Comparison of ENCODE assay signal across 8 cellular contexts in the genomic region with DNA sequence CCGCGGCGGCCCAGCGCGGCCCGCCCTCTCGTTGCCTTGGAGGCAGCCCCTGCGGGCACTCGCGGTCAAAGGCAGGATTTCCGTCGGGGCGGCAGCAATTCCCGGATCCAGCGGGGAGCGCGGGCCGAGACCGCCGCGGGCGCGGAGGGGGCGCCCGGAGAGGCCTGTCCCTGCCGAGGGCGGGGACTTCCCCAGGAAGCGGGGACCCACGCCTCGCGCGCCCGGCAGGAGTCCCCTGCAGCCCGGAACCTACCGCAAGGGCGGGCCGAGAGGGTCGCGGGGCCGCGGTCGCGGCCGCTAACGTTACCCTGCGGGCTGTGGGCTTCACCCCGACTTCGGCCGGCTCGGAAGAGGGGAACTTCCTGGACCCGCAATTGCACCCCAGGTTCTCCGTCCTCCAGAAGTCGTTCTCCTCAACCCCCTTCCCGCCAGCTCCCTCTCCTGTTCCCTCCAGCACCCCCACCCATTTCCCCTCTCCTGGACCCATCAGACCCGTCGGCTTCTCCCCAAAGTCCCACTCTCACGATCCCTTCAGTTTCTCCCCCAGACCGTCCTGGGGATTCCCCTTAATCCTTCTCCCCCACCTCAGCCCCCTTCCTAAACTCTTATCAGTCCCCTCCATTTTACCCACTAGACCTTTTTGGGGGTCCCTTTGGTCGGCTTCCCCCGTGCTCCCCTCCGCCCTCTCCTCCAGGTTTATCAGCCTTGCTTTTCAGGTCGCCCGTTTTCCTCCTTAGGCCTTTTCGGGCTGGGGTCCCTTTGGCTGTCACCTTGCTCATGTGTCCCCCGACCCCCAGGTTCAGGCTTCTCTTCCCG. TPM values are rescaled to one million over a fixed set of nuclear protein-coding genes. Genes with fewer than 3 reads are reported as not detected.
DNase-seq lines count a peak whose midpoint lies in the region; ATAC-seq and TF ChIP-seq lines count a peak whose summit lies in the region.

No MANE protein-coding gene starts in this region.

- H3K9me3 ChIP-seq in BLaER1 treated with 17β-estradiol and CSF1 and Interleukin-3, amounts not matched to agents 10 nM and 100 nM (replicated peaks in 1 of 11) = peaks cover 0 to 5% (median 0%) of the 10 kb centered on the region in 11 experiments; a peak in 1 of 22 replicates
- H3K9me3 ChIP-seq in iPS-15b (ENCODE audit: control insufficient read depth, insufficient read depth, low read length) (no peaks in the 10 kb centered on the region), spleen (no peaks in the 10 kb centered on the region)

- H4K20me1 ChIP-seq in BLaER1 treated with 17β-estradiol and CSF1 and Interleukin-3, amounts not matched to agents 10 nM and 100 nM = peaks cover 0 to 16% (median 0%) of the 10 kb centered on the region in 11 experiments; a peak in 6 of 22 replicates

- no peak for ATAC-seq in HG02759 (IDR thresholded peaks at IDR 0.05; ENCODE audit: unreplicated experiment)

- WGBS in adipose tissue, 3 donors = 3 to 7% (median 6%) methylated on average over 48 to 66 of the region's 66 CpGs
- WGBS in spleen, 5 donors = 2 to 8% (median 4%) methylated on average over 22 to 66 of the region's 66 CpGs

- intact Hi-C loops in spleen (cut with DNase I; ENCODE audit: low total_unique reads) = no loop called here

- H3K36me3 Mint-ChIP-seq in IgD-negative memory B cell = no peaks in the 10 kb centered on the region

- H3K27me3 ChIP-seq in BLaER1 treated with 17β-estradiol and CSF1 and Interleukin-3, amounts not matched to agents 10 nM and 100 nM = peaks cover 0 to 18% (median 11%) of the 10 kb centered on the region in 11 experiments; a peak in 15 of 22 replicates
- H3K27me3 ChIP-seq in iPS-15b (ENCODE audit: control insufficient read depth, insufficient read depth, low read length) (peaks cover 40% of the 10 kb centered on the region), spleen (replicated peaks in 1 of 7) (no peaks in the 10 kb centered on the region)

- peak overlapping the region in 2 of 3 donors; percentile 46 to 94 for H3K27ac Mint-ChIP-seq in IgD-negative memory B cell

- H3K4me3 ChIP-seq in BLaER1 treated with 17β-estradiol and CSF1 and Interleukin-3, amounts not matched to agents 10 nM and 100 nM = peak overlapping the region; percentile 49 to 79 (median 61)
- H3K4me3 ChIP-seq in iPS-15b (ENCODE audit: low read depth, low read length) = peak overlapping the region; percentile 66
- H3K4me3 ChIP-seq in spleen = peak overlapping the region; percentile 31 to 74 (median 49)

- TF ChIP-seq CTCF in spleen (IDR thresholded peaks at IDR 0.05 in 8 of 11, conservative IDR thresholded peaks at IDR 0.05 in 3 of 11) = peak in 8 of 11 experiments; percentile 18 to 52 (median 32)

- no peaks in the 10 kb centered on the region for H3K36me3 ChIP-seq in BLaER1 treated with 17β-estradiol and CSF1 and Interleukin-3, amounts not matched to agents 10 nM and 100 nM
- H3K36me3 ChIP-seq in iPS-15b (ENCODE audit: control insufficient read depth, insufficient read depth, low read length) (no peaks in the 10 kb centered on the region), spleen (no peaks in the 10 kb centered on the region)

- H3K4me1 ChIP-seq in BLaER1 treated with 17β-estradiol and CSF1 and Interleukin-3, amounts not matched to agents 10 nM and 100 nM = peaks cover 90 to 98% (median 96%) of the 10 kb centered on the region in 10 experiments
- H3K4me1 ChIP-seq in iPS-15b (ENCODE audit: control insufficient read depth, insufficient read depth, low read length) (peaks cover 7% of the 10 kb centered on the region), spleen (peaks cover 55 to 99% (median 81%) of the 10 kb centered on the region in 6 donors)

- H3K27ac ChIP-seq in BLaER1 treated with 17β-estradiol and CSF1 and Interleukin-3, amounts not matched to agents 10 nM and 100 nM = peak overlapping the region; percentile 52 to 87 (median 77); a peak in 21 of 22 replicates
- peak overlapping the region; percentile 88 for H3K27ac ChIP-seq in adipose tissue (ENCODE audit: low read depth, low read length)
- peak overlapping the region; percentile 79 to 98 (median 93) for H3K27ac ChIP-seq in spleen

- H3K9me3 Mint-ChIP-seq in IgD-negative memory B cell = no peaks in the 10 kb centered on the region

- peak overlapping the region; percentile 88 to 99 (median 96) for H3K4me2 ChIP-seq in BLaER1 treated with 17β-estradiol and CSF1 and Interleukin-3, amounts not matched to agents 10 nM and 100 nM

- DNase-seq in spleen (peak; percentile 94), hippocampal formation (lab: John Stamatoyannopoulos, UW) (no peak), hepatic stellate cell (ENCODE audit: low spot score) (no peak)

- H3K4me3 Mint-ChIP-seq in IgD-negative memory B cell = peak overlapping the region; percentile 52 to 95 (median 86)

- peak overlapping the region; percentile 61 to 88 (median 75) for H3K9ac ChIP-seq in BLaER1 treated with 17β-estradiol and CSF1 and Interleukin-3, amounts not matched to agents 10 nM and 100 nM
- no peak overlapping the region for H3K9ac ChIP-seq in iPS-15b (ENCODE audit: low read depth, low read length)

- no peaks in the 10 kb centered on the region for H3K27me3 Mint-ChIP-seq in IgD-negative memory B cell

- H3K4me1 Mint-ChIP-seq in IgD-negative memory B cell = peaks cover 48 to 54% (median 51%) of the 10 kb centered on the region in 3 donors

- TF ChIP-seq POLR2A in spleen (IDR thresholded peaks at IDR 0.05) = no peak

RNA-seq across cellular contexts. Expression of a gene that starts 0.6 kb away (rescaled TPM):
- polyA plus RNA-seq in IgD-negative memory B cell = 72.0 TPM
- polyA plus RNA-seq in adipose tissue = 10 to 100 TPM in 2 of 3 donors, 1 to 10 TPM in 1; 4.2 to 39.8 (median 33.9) TPM
- 100 to 1,000 TPM in 6 of 7 donors, 10 to 100 TPM in 1; 90.5 to 249 (median 134) TPM for total RNA-seq in spleen
- polyA plus RNA-seq in spleen = 10 to 100 TPM; 44.7 to 94.2 (median 78.6) TPM

RNA-seq across cellular contexts. Expression of a gene that starts 30.4 kb away (rescaled TPM):
- 1.1 TPM for polyA plus RNA-seq in IgD-negative memory B cell
- 10 to 100 TPM in 1 of 3 donors, 1 to 10 TPM in 2; 8.6 to 12.6 (median 9.0) TPM for polyA plus RNA-seq in adipose tissue
- total RNA-seq in spleen = 100 to 1,000 TPM in 1 of 7 donors, 10 to 100 TPM in 6; 35.1 to 104 (median 54.6) TPM
- 10 to 100 TPM in 1 of 3 donors, 1 to 10 TPM in 2; 3.2 to 24.2 (median 4.3) TPM for polyA plus RNA-seq in spleen

RNA-seq across cellular contexts. Expression of a gene that starts 37.6 kb away (rescaled TPM):
- polyA plus RNA-seq in IgD-negative memory B cell (68.2 TPM), adipose tissue (100 to 1,000 TPM in 1 of 3 donors, 10 to 100 TPM in 2; 46.7 to 115 (median 52.2) TPM), spleen (10 to 100 TPM; 50.7 to 85.5 (median 74.7) TPM)
- total RNA-seq in spleen = 10 to 100 TPM; 41.6 to 85.8 (median 48.6) TPM
